ENCODE assay signal across 19 cellular contexts in the genomic region with DNA sequence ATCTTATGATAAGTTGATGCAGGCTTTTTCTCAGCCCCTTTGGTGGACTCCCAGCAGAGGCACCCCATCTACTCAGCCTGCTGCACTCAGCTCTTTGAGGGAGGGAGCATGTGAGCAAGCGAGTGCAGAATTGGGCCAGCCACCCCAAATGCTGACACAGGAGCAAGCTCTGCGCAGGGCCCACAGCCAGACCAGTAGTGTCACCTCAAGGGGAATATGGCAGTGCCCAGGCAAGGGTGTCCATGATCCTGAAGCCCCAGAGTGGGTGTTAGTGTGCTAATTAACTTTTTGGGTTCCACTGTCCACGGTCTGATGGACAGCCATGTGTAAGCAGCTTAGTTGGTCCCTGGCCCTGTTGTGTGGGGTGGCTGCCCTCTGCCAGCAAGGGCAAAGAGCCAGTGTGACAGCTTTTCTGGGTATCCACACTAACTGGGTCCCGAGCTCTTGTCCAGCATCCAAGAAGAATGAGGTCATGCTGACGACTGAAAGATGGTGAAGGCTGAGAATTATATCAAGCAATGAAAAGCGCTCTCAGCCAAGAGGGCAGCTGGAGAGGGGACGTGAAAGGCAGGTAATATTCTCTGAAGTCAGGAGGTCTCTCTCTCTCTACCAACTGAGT.
"Had no signal": no experiment of that assay in that cellular context is flagged by ENCODE, and none has a peak within 500 bp of the region (broad histone marks: within the 10 kb centered on the region; RNA-seq: fewer than 3 reads in every experiment).

No MANE protein-coding gene starts in this region.

- H3K4me1 Mint-ChIP-seq: naive B cell; stimulated activated memory B cell treated with anti-CD40 and anti-IgM and Interleukin-4, amounts not matched to agents 10 μg/mL and 1 μg/mL and 100 μg/mL, for 72 hours had no signal

- H3K36me3 ChIP-seq: colonic mucosa, sigmoid colon, tibial artery had no signal

- H3K4me3 ChIP-seq: colonic mucosa, mucosa of descending colon, psoas muscle, sigmoid colon, testis, tibial artery had no signal

- H3K9me3 Mint-ChIP-seq: stimulated activated memory B cell treated with anti-CD40 and anti-IgM and Interleukin-4, amounts not matched to agents 10 μg/mL and 1 μg/mL and 100 μg/mL, for 72 hours; type B pancreatic cell had no signal

- H3K27ac ChIP-seq: colonic mucosa, psoas muscle, sigmoid colon, testis, tibial artery had no signal

- H3K27me3 ChIP-seq: colonic mucosa, sigmoid colon, testis, tibial artery had no signal

- H3K4me1 ChIP-seq: colonic mucosa, psoas muscle, sigmoid colon, testis, tibial artery had no signal

- ATAC-seq: left lobe of liver; mucosa of descending colon; natural killer cell treated with Interleukin-12 subunit alpha and Interleukin-12 subunit beta and Interleukin-15 and Interleukin-18, amount 100 ng/mL, for 72 hours; psoas muscle; stimulated activated memory B cell treated with anti-CD40 and anti-IgM and Interleukin-4, amounts not matched to agents 10 μg/mL and 1 μg/mL and 100 μg/mL, for 72 hours; stimulated activated naive CD8-positive, alpha-beta T cell treated with anti-CD3 and anti-CD28 coated beads, Interleukin-15, Interleukin-2, amounts not matched to agents 100 U/mL and 50 U/mL, for 24 hours had no signal

- H3K27ac Mint-ChIP-seq: dendritic cell treated with granulocyte-macrophage colony-stimulating factor and Interleukin-4, amounts not matched to agents 40 ng/mL and 50 ng/mL, for 4 days; mesothelial cell of epicardium; naive B cell; natural killer cell treated with Interleukin-12 subunit alpha and Interleukin-12 subunit beta and Interleukin-15 and Interleukin-18, amount 100 ng/mL, for 72 hours; stimulated activated memory B cell treated with anti-CD40 and anti-IgM and Interleukin-4, amounts not matched to agents 10 μg/mL and 1 μg/mL and 100 μg/mL, for 72 hours; type B pancreatic cell had no signal

- H3K36me3 Mint-ChIP-seq: mesothelial cell of epicardium; stimulated activated memory B cell treated with anti-CD40 and anti-IgM and Interleukin-4, amounts not matched to agents 10 μg/mL and 1 μg/mL and 100 μg/mL, for 72 hours; type B pancreatic cell had no signal

- H3K27me3 Mint-ChIP-seq: dendritic cell treated with granulocyte-macrophage colony-stimulating factor and Interleukin-4, amounts not matched to agents 40 ng/mL and 50 ng/mL, for 4 days; naive B cell; natural killer cell treated with Interleukin-12 subunit alpha and Interleukin-12 subunit beta and Interleukin-15 and Interleukin-18, amount 100 ng/mL, for 72 hours; stimulated activated memory B cell treated with anti-CD40 and anti-IgM and Interleukin-4, amounts not matched to agents 10 μg/mL and 1 μg/mL and 100 μg/mL, for 72 hours; type B pancreatic cell had no signal

- DNase-seq: colonic mucosa; effector CD8-positive, alpha-beta T cell; head of caudate nucleus; mesenchymal stem cell; mucosa of descending colon; naive B cell; nucleus accumbens; psoas muscle; sigmoid colon; stimulated activated CD4-positive, alpha-beta T cell treated with anti-CD3 and anti-CD28 coated beads, Interleukin-4, amount 100 ng/mL, for 4 hours; stimulated activated naive CD8-positive, alpha-beta T cell treated with anti-CD3 and anti-CD28 coated beads, Interleukin-15, Interleukin-2, amounts not matched to agents 100 U/mL and 50 U/mL, for 24 hours; testis; tibial artery had no signal

- H3K9me3 ChIP-seq: colonic mucosa, mucosa of descending colon, psoas muscle, sigmoid colon, testis, tibial artery had no signal

- H3K4me3 Mint-ChIP-seq: dendritic cell treated with granulocyte-macrophage colony-stimulating factor and Interleukin-4, amounts not matched to agents 40 ng/mL and 50 ng/mL, for 4 days; mesothelial cell of epicardium; naive B cell; natural killer cell treated with Interleukin-12 subunit alpha and Interleukin-12 subunit beta and Interleukin-15 and Interleukin-18, amount 100 ng/mL, for 72 hours; stimulated activated memory B cell treated with anti-CD40 and anti-IgM and Interleukin-4, amounts not matched to agents 10 μg/mL and 1 μg/mL and 100 μg/mL, for 72 hours; type B pancreatic cell had no signal
